In genomic region chr17:2713881-2714280, GRCh38 we compare ENCODE assay signal across 16 cellular contexts. TPM values are rescaled to one million over a fixed set of nuclear protein-coding genes. Genes with fewer than 3 reads are reported as not detected.
"Had no signal": no experiment of that assay in that cellular context is flagged by ENCODE, and none has a peak within 500 bp of the region (broad histone marks: within the 10 kb centered on the region; RNA-seq: fewer than 3 reads in every experiment).

No MANE protein-coding gene starts in this region.

- H3K27ac Mint-ChIP-seq: activated T-helper 1 cell treated with anti-CD3 and anti-CD28 coated beads, Interleukin-12 subunit alpha, Interleukin-12 subunit beta, Interleukin-2, Interleukin-4 antibody, amounts not matched to agents 30 ng/mL and 10 ng/mL and 1 ng/mL, durations not matched to agents 14 hours and 24 hours and 36 hours had no signal

- H3K27me3 Mint-ChIP-seq: naive thymus-derived CD8-positive, alpha-beta T cell; stimulated activated naive CD8-positive, alpha-beta T cell treated with anti-CD3 and anti-CD28 coated beads, Interleukin-15, amount 100 ng/mL, for 72 hours had no signal

- H3K9me3 ChIP-seq: colonic mucosa, esophagus muscularis mucosa, spleen, testis had no signal

- H3K36me3 Mint-ChIP-seq: naive thymus-derived CD8-positive, alpha-beta T cell had no signal

- H3K9me3 Mint-ChIP-seq: activated T-helper 1 cell treated with anti-CD3 and anti-CD28 coated beads, Interleukin-12 subunit alpha, Interleukin-12 subunit beta, Interleukin-2, Interleukin-4 antibody, amounts not matched to agents 30 ng/mL and 10 ng/mL and 1 ng/mL, durations not matched to agents 14 hours and 24 hours and 36 hours; naive thymus-derived CD8-positive, alpha-beta T cell; stimulated activated naive CD8-positive, alpha-beta T cell treated with anti-CD3 and anti-CD28 coated beads, Interleukin-15, amount 100 ng/mL, for 72 hours had no signal

- H3K36me3 ChIP-seq: colonic mucosa, spleen had no signal

- ATAC-seq: activated CD4-positive, CD25-positive, alpha-beta regulatory T cell treated with anti-CD3 and anti-CD28 coated beads, Interleukin-2, amount 50 U/mL, for 24 hours; naive thymus-derived CD8-positive, alpha-beta T cell; sciatic nerve; stimulated activated naive CD8-positive, alpha-beta T cell treated with anti-CD3 and anti-CD28 coated beads, Interleukin-15, amount 100 ng/mL, for 72 hours had no signal

- H3K4me3 ChIP-seq: colonic mucosa, esophagus muscularis mucosa, hepatocyte, spleen, testis had no signal

- H3K4me3 Mint-ChIP-seq: activated T-helper 1 cell treated with anti-CD3 and anti-CD28 coated beads, Interleukin-12 subunit alpha, Interleukin-12 subunit beta, Interleukin-2, Interleukin-4 antibody, amounts not matched to agents 30 ng/mL and 10 ng/mL and 1 ng/mL, durations not matched to agents 14 hours and 24 hours and 36 hours; stimulated activated naive CD8-positive, alpha-beta T cell treated with anti-CD3 and anti-CD28 coated beads, Interleukin-15, amount 100 ng/mL, for 72 hours had no signal

- H3K27ac ChIP-seq: colonic mucosa, esophagus muscularis mucosa, hepatocyte, spleen, testis had no signal

- DNase-seq: activated CD4-positive, alpha-beta T cell treated with anti-CD3 and anti-CD28 coated beads, Interleukin-2, amount 50 U/mL, for 1 hour; activated CD8-positive, alpha-beta memory T cell treated with anti-CD3 and anti-CD28 coated beads for 24 hours; activated naive CD4-positive, alpha-beta T cell; colonic mucosa; islet precursor cell; naive thymus-derived CD8-positive, alpha-beta T cell; occipital lobe; spleen; stimulated activated naive CD8-positive, alpha-beta T cell treated with anti-CD3 and anti-CD28 coated beads, Interleukin-15, amount 100 ng/mL, for 72 hours; testis had no signal

- H3K27me3 ChIP-seq: colonic mucosa, esophagus muscularis mucosa, hepatocyte, spleen, testis had no signal

RNA-seq across cellular contexts. Expression of gene CCDC92B, which starts 35.6 kb away (rescaled TPM):
- total RNA-seq: hepatocyte, pulmonary artery endothelial cell had no signal
- polyA plus RNA-seq: naive thymus-derived CD8-positive, alpha-beta T cell had no signal
